Comparison of ENCODE assay signal across 8 cellular contexts in the genomic region with DNA sequence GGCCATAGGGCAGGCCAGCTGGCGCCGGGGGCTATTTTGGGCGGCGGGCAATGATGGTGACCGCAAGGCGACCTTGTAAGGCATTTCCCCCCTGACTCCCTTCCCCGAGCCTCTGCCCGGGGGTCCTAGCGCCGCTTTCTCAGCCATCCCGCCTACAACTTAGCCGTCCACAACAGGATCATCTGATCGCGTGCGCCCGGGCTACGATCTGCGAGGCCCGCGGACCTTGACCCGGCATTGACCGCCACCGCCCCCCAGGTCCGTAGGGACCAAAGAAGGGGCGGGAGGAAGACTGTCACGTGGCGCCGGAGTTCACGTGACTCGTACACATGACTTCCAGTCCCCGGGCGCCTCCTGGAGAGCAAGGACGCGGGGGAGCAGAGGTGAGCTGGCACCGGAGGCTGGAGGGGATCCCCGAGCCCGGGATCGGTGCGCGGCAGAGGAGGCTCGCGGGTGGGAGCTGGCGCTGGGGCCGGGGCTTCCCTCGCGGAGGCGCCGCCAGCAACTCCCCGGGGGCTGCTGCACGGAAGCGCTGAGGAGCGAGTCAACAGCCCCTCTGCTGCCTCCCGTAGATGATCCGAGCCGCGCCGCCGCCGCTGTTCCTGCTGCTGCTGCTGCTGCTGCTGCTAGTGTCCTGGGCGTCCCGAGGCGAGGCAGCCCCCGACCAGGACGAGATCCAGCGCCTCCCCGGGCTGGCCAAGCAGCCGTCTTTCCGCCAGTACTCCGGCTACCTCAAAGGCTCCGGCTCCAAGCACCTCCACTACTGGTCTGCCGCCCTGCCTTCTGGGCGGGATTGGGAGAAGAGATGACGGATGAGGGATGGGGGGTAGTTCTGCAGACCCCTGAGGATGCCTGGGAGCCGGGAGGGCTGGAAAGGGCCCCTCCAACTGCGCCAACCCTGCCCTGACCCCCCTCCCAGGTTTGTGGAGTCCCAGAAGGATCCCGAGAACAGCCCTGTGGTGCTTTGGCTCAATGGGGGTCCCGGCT. TPM values are rescaled to one million over a fixed set of nuclear protein-coding genes. Genes with fewer than 3 reads are reported as not detected.
DNase-seq lines count a peak whose midpoint lies in the region; ATAC-seq, FAIRE-seq and TF ChIP-seq lines count a peak whose summit lies in the region.

Gene CTSA, plus strand, starts transcription at position 339 of the 987 bp plus-strand sequence. Its CDS starts 234 bp downstream, at position 573.
Gene NEURL2, minus strand, starts transcription at position 212 of the 987 bp plus-strand sequence. CDS start 217 bp downstream, outside the sequence.

- WGBS in A549 (ENCODE audit: missing lambda C conversion rate) = under 1% methylated on average over 26 of the region's 77 CpGs

- H3K27me3 ChIP-seq in keratinocyte (ENCODE audit: control insufficient read depth, extremely low read depth, insufficient read depth, low read length) = no peaks in the 10 kb centered on the region

- H3K4me3 Mint-ChIP-seq in central memory CD8-positive, alpha-beta T cell = peak within 1 kb of the TSS; percentile 92

- peak; percentile 95 to 99 for DNase-seq in A549 (ENCODE audit: low read depth in 1 of 2, low spot score in 1 of 2)
- DNase-seq in NCI-H2196 treated with DMSO at 0.1 percent for 48 hours (lab: John Stamatoyannopoulos, UW; ENCODE audit: unreplicated experiment) = peak; percentile 48
- DNase-seq in central memory CD8-positive, alpha-beta T cell (ENCODE audit: low spot score in 2 of 2) = peak; percentile 65 to 69
- DNase-seq in keratinocyte (ENCODE audit: low read depth, low spot score) = no peak
- peak; percentile 74 to 80 (median 75) for DNase-seq in stimulated activated CD4-positive, alpha-beta T cell treated with anti-CD3 and anti-CD28 coated beads, Interleukin-12 subunit alpha, Interleukin-12 subunit beta, amount 100 ng/mL, for 48 hours (ENCODE audit: low read depth in 2 of 3, low spot score in 1 of 3)

- H3K4me3 ChIP-seq in A549 (peak within 1 kb of the TSS; percentile 96), keratinocyte (ENCODE audit: control insufficient read depth in 2 of 3, extremely low read depth in 1 of 3, insufficient read depth in 2 of 3, low read depth in 1 of 3, low read length in 3 of 3) (peak within 1 kb of the TSS; percentile 67 to 87 (median 69))

- peaks cover 20% of the 10 kb centered on the region for H3K36me3 Mint-ChIP-seq in central memory CD8-positive, alpha-beta T cell (ENCODE audit: insufficient read depth)

- peak; percentile 81 to 89 for ATAC-seq in A549
- ATAC-seq in HG03066 (IDR thresholded peaks at IDR 0.05; ENCODE audit: low read depth, unreplicated experiment) = peak; percentile 72
- peak; percentile 86 to 88 for ATAC-seq in activated CD4-positive, CD25-positive, alpha-beta regulatory T cell treated with anti-CD3 and anti-CD28 coated beads, Interleukin-2, amount 50 U/mL, for 24 hours
- ATAC-seq in central memory CD8-positive, alpha-beta T cell (replicated peaks; ENCODE audit: extremely low read depth, poor library complexity, severe bottlenecking) = peak; percentile 79

- TF ChIP-seq EP300 in A549 (IDR thresholded peaks at IDR 0.05) = no peak

- no peaks in the 10 kb centered on the region for H3K27me3 Mint-ChIP-seq in central memory CD8-positive, alpha-beta T cell

- H3K4me2 ChIP-seq in A549 = peak within 1 kb of the TSS; percentile 100
- peak within 1 kb of the TSS; percentile 88 for H3K4me2 ChIP-seq in keratinocyte (ENCODE audit: control insufficient read depth, extremely low read depth, insufficient read depth, low read depth, low read length)

- FAIRE-seq in A549 (lab: Jason Lieb, UNC) = no peak
- FAIRE-seq in keratinocyte (lab: Jason Lieb, UNC) = no peak

- H2AFZ ChIP-seq in keratinocyte (ENCODE audit: control insufficient read depth, low read length) = peak within 1 kb of the TSS; percentile 90

- TF ChIP-seq RAD21 in A549 (conservative IDR thresholded peaks at IDR 0.05 in 1 of 2, IDR thresholded peaks at IDR 0.05 in 1 of 2) = 0 out of 5 replicates have a peak, but pooled peaks of 1 of the 2 experiments have one; percentile 18

- CTCF ChIA-PET in A549 (lab: Yijun Ruan, JAX) = interaction anchor here (1.2 to 2.6 kb wide), 7 partner anchors 9 to 72 kb away, joined by 3 to 12 read pairs (median 4); partner anchors contain the start of gene ZSWIM1

- peak within 1 kb of the TSS; percentile 78 for H3K9ac ChIP-seq in keratinocyte (ENCODE audit: control insufficient read depth, extremely low read depth, insufficient read depth, low read length)

- H3K9me3 Mint-ChIP-seq in central memory CD8-positive, alpha-beta T cell = no peaks in the 10 kb centered on the region

- H3K4me1 ChIP-seq in A549 (peaks cover 14% of the 10 kb centered on the region), keratinocyte (ENCODE audit: control insufficient read depth, extremely low read depth, insufficient read depth, low read length) (peaks cover 13% of the 10 kb centered on the region)

- H3K9me3 ChIP-seq in A549 (no peaks in the 10 kb centered on the region), keratinocyte (ENCODE audit: control insufficient read depth, low read depth, low read length) (no peaks in the 10 kb centered on the region)

- H3K27ac ChIP-seq in A549 (peak within 1 kb of the TSS; percentile 90 to 99), keratinocyte (ENCODE audit: control insufficient read depth, insufficient read depth, low read length) (peak within 1 kb of the TSS; percentile 54)

- H4K20me1 ChIP-seq in keratinocyte (ENCODE audit: control insufficient read depth, extremely low read depth, insufficient read depth, low read length) = no peaks in the 10 kb centered on the region

- POLR2A ChIA-PET in A549 (lab: Yijun Ruan, JAX) = interaction anchor here (0.7 to 3.2 kb wide), 6 partner anchors 9 to 58 kb away, joined by 3 to 26 read pairs (median 4); partner anchors contain the start of genes PCIF1, SNX21 and ZSWIM1

- no peaks in the 10 kb centered on the region for H3K9me1 ChIP-seq in keratinocyte (ENCODE audit: control insufficient read depth, extremely low read depth, insufficient read depth, low read length)

- H3K27ac Mint-ChIP-seq in central memory CD8-positive, alpha-beta T cell (ENCODE audit: low read depth) = peak within 1 kb of the TSS; percentile 91

- TF ChIP-seq CTCF in A549 (IDR thresholded peaks at IDR 0.05) (no peak), keratinocyte (optimal IDR thresholded peaks at IDR 0.05 in 1 of 3, IDR thresholded peaks at IDR 0.05 in 1 of 3, conservative IDR thresholded peaks at IDR 0.05 in 1 of 3; ENCODE audit: extremely low read depth in 1 of 3, insufficient read depth in 2 of 3, low read length in 3 of 3) (peak in 2 of 3 experiments; percentile 1 to 30)

- H3K36me3 ChIP-seq in keratinocyte (ENCODE audit: control insufficient read depth in 2 of 2, extremely low read depth in 1 of 2, insufficient read depth in 2 of 2, low read length in 2 of 2) = peaks cover 0 to 9% of the 10 kb centered on the region in 2 experiments

- dilution Hi-C loops in keratinocyte (cut with MboI; ENCODE audit: extremely low pct_ligation_motif_present, low sequenced_read_pairs) = no loop called here

- TF ChIP-seq POLR2A in A549 (IDR thresholded peaks at IDR 0.05; ENCODE audit: low read length) (no peak; the same call in 1 of the 2 replicates), GM18526 (IDR thresholded peaks at IDR 0.05; ENCODE audit: extremely low read depth, insufficient read length) (peak; percentile 70)

- H3K4me1 Mint-ChIP-seq in central memory CD8-positive, alpha-beta T cell = peaks cover 19% of the 10 kb centered on the region

- H3K79me2 ChIP-seq in keratinocyte (ENCODE audit: control insufficient read depth, insufficient read depth, low read length) = no peaks in the 10 kb centered on the region

TF ChIP-seq in A549, 52 proteins besides CTCF, POLR2A, EP300 and RAD21 (continues in another document):
- peak; percentile 49 to 86; a peak in 3 of 5 replicates for TF ChIP-seq JUN (IDR thresholded peaks at IDR 0.05)
- TF ChIP-seq, protein P1, sequence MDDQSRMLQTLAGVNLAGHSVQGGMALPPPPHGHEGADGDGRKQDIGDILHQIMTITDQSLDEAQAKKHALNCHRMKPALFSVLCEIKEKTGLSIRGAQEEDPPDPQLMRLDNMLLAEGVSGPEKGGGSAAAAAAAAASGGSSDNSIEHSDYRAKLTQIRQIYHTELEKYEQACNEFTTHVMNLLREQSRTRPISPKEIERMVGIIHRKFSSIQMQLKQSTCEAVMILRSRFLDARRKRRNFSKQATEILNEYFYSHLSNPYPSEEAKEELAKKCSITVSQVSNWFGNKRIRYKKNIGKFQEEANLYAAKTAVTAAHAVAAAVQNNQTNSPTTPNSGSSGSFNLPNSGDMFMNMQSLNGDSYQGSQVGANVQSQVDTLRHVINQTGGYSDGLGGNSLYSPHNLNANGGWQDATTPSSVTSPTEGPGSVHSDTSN (IDR thresholded peaks at IDR 0.05) = 0 out of 2 replicates have a peak, but pooled peaks have one; percentile 57

RNA-seq across cellular contexts. Expression of gene CTSA, which starts in this region (rescaled TPM):
- polyA plus RNA-seq in A549 (2011; rRNA removed) (53.1 and 61.2 TPM in 2 replicates), A549 (2017; fragmentation: RNase III; extraction: RNeasy Plus Mini Kit Qiagen cat#74134 plus additional on column Dnase treatment) (76.4 to 95.6 TPM (median 93.2 TPM) in 3 replicates), keratinocyte (38.6 to 69.4 TPM (median 48.6 TPM) in 3 replicates)
- polyA plus RNA-seq in A549 (2012; cell fraction: cytosol; rRNA removed) = 81.6 and 94.7 TPM in 2 replicates
- 206 and 258 TPM in 2 replicates for polyA plus RNA-seq in A549 (2012; cell fraction: nucleus; rRNA removed)
- 109 and 139 TPM in 2 replicates for polyA minus RNA-seq in A549 (2011; rRNA and poly(A)+ RNA removed)
- 55.4 TPM for polyA plus RNA-seq in keratinocyte (2011; ENCODE audit: low read depth)
- polyA plus RNA-seq in keratinocyte (2011; cell fraction: cytosol; rRNA removed) = 42.4 and 45.7 TPM in 2 replicates
- polyA plus RNA-seq in keratinocyte (2011; cell fraction: nucleus; rRNA removed) = 157 and 166 TPM in 2 replicates
- polyA plus RNA-seq in keratinocyte (2012; ENCODE audit: low replicate concordance) = 53.4 and 103 TPM in 2 replicates
- polyA minus RNA-seq in keratinocyte = 58.9 to 78.9 TPM (median 68.4 TPM) in 3 replicates
- 55.8 TPM for polyA minus RNA-seq in keratinocyte (2011; cell fraction: cytosol; rRNA and poly(A)+ RNA removed)
- polyA minus RNA-seq in keratinocyte (2011; cell fraction: nucleus; rRNA and poly(A)+ RNA removed) = 81.7 and 88.9 TPM in 2 replicates

RNA-seq across cellular contexts. Expression of gene NEURL2, which starts in this region (rescaled TPM):
- polyA plus RNA-seq in A549 (2011; rRNA removed) = 0.56 and 0.57 TPM in 2 replicates
- 0.89 and 1.4 TPM in 2 replicates for polyA plus RNA-seq in A549 (2012; cell fraction: cytosol; rRNA removed)
- polyA plus RNA-seq in A549 (2012; cell fraction: nucleus; rRNA removed) = 3.3 and 4.4 TPM in 2 replicates
- polyA plus RNA-seq in A549 (2017; fragmentation: RNase III; extraction: RNeasy Plus Mini Kit Qiagen cat#74134 plus additional on column Dnase treatment) = 1.4 to 1.6 TPM (median 1.4 TPM) in 3 replicates
- 0.58 and 2.5 TPM in 2 replicates for polyA minus RNA-seq in A549 (2011; rRNA and poly(A)+ RNA removed)
- polyA plus RNA-seq in keratinocyte = 0.49 to 0.97 TPM (median 0.54 TPM) in 3 replicates
- not detected for polyA plus RNA-seq in keratinocyte (2011; ENCODE audit: low read depth)
- polyA plus RNA-seq in keratinocyte (2011; cell fraction: cytosol; rRNA removed) = 0.18 and 0.25 TPM in 2 replicates
- 3.0 and 5.0 TPM in 2 replicates for polyA plus RNA-seq in keratinocyte (2011; cell fraction: nucleus; rRNA removed)
- 0.30 and 1.1 TPM in 2 replicates for polyA plus RNA-seq in keratinocyte (2012; ENCODE audit: low replicate concordance)
- polyA minus RNA-seq in keratinocyte = 0.26 TPM in 1 of 3 replicates, not detected in the others
- not detected for polyA minus RNA-seq in keratinocyte (2011; cell fraction: cytosol; rRNA and poly(A)+ RNA removed)
- polyA minus RNA-seq in keratinocyte (2011; cell fraction: nucleus; rRNA and poly(A)+ RNA removed) = 2.2 and 2.7 TPM in 2 replicates
